8 cellular contexts compared by ENCODE assay signal in genomic region chr3:141366285-141367037, GRCh38. TPM values are rescaled to one million over a fixed set of nuclear protein-coding genes. Genes with fewer than 3 reads are reported as not detected.
DNase-seq lines count a peak whose midpoint lies in the region; ATAC-seq and TF ChIP-seq lines count a peak whose summit lies in the region.

No MANE protein-coding gene starts in this region.

- ATAC-seq in psoas muscle (peak in 2 of 4 donors; percentile 28 to 38), HG02763 (IDR thresholded peaks at IDR 0.05; ENCODE audit: unreplicated experiment) (no peak)

- 43% methylated on average over 5 of the region's 5 CpGs for WGBS in SK-N-SH (ENCODE audit: low lambda C conversion rate)
- 45 to 68% (median 58%) methylated on average over 5 of the region's 5 CpGs for WGBS in psoas muscle, 3 donors

- H3K4me1 ChIP-seq in SK-N-SH (ENCODE audit: control insufficient read depth in 1 of 2, insufficient read depth in 2 of 2, low read depth in 1 of 2, low read length in 1 of 2) (peaks cover 9 to 36% of the 10 kb centered on the region in 2 experiments), psoas muscle (peaks cover 21% of the 10 kb centered on the region)

- peak overlapping the region; percentile 62 for H3K4me2 ChIP-seq in SK-N-SH

- CTCF ChIA-PET in SK-N-SH (lab: Yijun Ruan, JAX), result interaction anchor here (0.8 to 1.2 kb wide), 5 partner anchors 10 to 99 kb away, joined by 3 to 6 read pairs (median 4); no protein-coding TSS in a partner anchor

- H3F3A ChIP-seq in SK-N-SH (replicated peaks; ENCODE audit: insufficient read depth), result peaks cover 61% of the 10 kb centered on the region

- H3K79me2 ChIP-seq in SK-N-SH (ENCODE audit: insufficient read depth), result peaks cover 18% of the 10 kb centered on the region; the same call in 1 of the 2 replicates

- TF ChIP-seq CTCF in SK-N-SH (IDR thresholded peaks at IDR 0.05) (peak; percentile 36), psoas muscle (IDR thresholded peaks at IDR 0.05) (no peak)

- TF ChIP-seq RAD21 in SK-N-SH (IDR thresholded peaks at IDR 0.05; ENCODE audit: low read length), result no peak

- in situ Hi-C loops in KBM-7 (cut with MboI; ENCODE audit: low pct_unique_long_range_greater_than_20kb, low sequenced_read_pairs), result no loop called here

- H3K27ac ChIP-seq in SK-N-SH (ENCODE audit: low read depth in 2 of 2, low read length in 1 of 2) (peak overlapping the region; percentile 88 to 99), psoas muscle (peak overlapping the region; percentile 86)

- H3K9ac ChIP-seq in SK-N-SH, result peak overlapping the region; percentile 78

- peak overlapping the region; percentile 26 for H2AFZ ChIP-seq in SK-N-SH (ENCODE audit: low read depth)

- peak in 1 of 2 experiments; percentile 60; a peak in 2 of 4 replicates for TF ChIP-seq EP300 in SK-N-SH (IDR thresholded peaks at IDR 0.05; ENCODE audit: borderline replicate concordance in 1 of 2, low read depth in 1 of 2, low read length in 1 of 2)

- H3K9me3 ChIP-seq in SK-N-SH (no peaks in the 10 kb centered on the region; the same call in 1 of the 2 replicates), psoas muscle (no peaks in the 10 kb centered on the region)

- H3K9me2 ChIP-seq in SK-N-SH, result no peaks in the 10 kb centered on the region

- H3K27me3 ChIP-seq in SK-N-SH (ENCODE audit: insufficient read depth) (no peaks in the 10 kb centered on the region), psoas muscle (ENCODE audit: insufficient read depth in 3 of 3, low read length in 2 of 3) (no peaks in the 10 kb centered on the region)

- POLR2A ChIA-PET in SK-N-SH (lab: Yijun Ruan, JAX), result no interaction called here

- H4K20me1 ChIP-seq in SK-N-SH (ENCODE audit: insufficient read depth), result no peaks in the 10 kb centered on the region

- H3K4me3 ChIP-seq in SK-N-SH (ENCODE audit: low read depth in 2 of 2, low read length in 1 of 2) (no peak overlapping the region), psoas muscle (no peak overlapping the region)

- intact Hi-C loops in psoas muscle (cut with DNase I), result loop anchor here in 1 of 2 donors (5.0 kb wide), 3 partner anchors 36 to 129 kb away; no protein-coding TSS in a partner anchor

- H3K36me3 ChIP-seq in SK-N-SH (replicated peaks in 1 of 2; ENCODE audit: control insufficient read depth in 1 of 2, insufficient read depth in 2 of 2, low read length in 1 of 2) (no peaks in the 10 kb centered on the region), psoas muscle (ENCODE audit: insufficient read depth in 1 of 2, low read depth in 1 of 2) (no peaks in the 10 kb centered on the region)

- peak; percentile 32 for DNase-seq in DMS 273 treated with DMSO at 0.1 percent for 48 hours (lab: John Stamatoyannopoulos, UW)
- DNase-seq in SK-N-SH, result no peak
- peak; percentile 91 for DNase-seq in fibroblast of peridontal ligament (ENCODE audit: extremely low read depth)
- DNase-seq in psoas muscle, result peak in 1 of 2 donors; percentile 46
- no peak for DNase-seq in activated T-cell treated with anti-CD3 and anti-CD28 coated beads for 4 hours
- DNase-seq in activated naive CD4-positive, alpha-beta T cell treated with Interleukin-2 at 50 U/mL for 16 hours, result no peak
- DNase-seq in KBM-7, result no peak

TF ChIP-seq in SK-N-SH, 30 proteins besides CTCF, POLR2A, EP300 and RAD21 (continues in another document):
- TF ChIP-seq ELF1 (IDR thresholded peaks at IDR 0.05), result no peak
- peak; percentile 37; the same call in 1 of the 2 replicates for TF ChIP-seq TEAD4 (IDR thresholded peaks at IDR 0.05; ENCODE audit: borderline replicate concordance, insufficient read depth)
- TF ChIP-seq, protein P1, sequence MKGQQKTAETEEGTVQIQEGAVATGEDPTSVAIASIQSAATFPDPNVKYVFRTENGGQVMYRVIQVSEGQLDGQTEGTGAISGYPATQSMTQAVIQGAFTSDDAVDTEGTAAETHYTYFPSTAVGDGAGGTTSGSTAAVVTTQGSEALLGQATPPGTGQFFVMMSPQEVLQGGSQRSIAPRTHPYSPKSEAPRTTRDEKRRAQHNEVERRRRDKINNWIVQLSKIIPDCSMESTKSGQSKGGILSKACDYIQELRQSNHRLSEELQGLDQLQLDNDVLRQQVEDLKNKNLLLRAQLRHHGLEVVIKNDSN (IDR thresholded peaks at IDR 0.05; ENCODE audit: borderline replicate concordance, low read depth), result no peak
- TF ChIP-seq NFIC (IDR thresholded peaks at IDR 0.05; ENCODE audit: borderline replicate concordance), result peak; percentile 26
- no peak for TF ChIP-seq EZH2phosphoT487 (IDR thresholded peaks at IDR 0.05; ENCODE audit: borderline replicate concordance, low read depth)
- TF ChIP-seq POLR2AphosphoS5 (IDR thresholded peaks at IDR 0.05; ENCODE audit: low read depth, low read length), result no peak
- TF ChIP-seq REST (IDR thresholded peaks at IDR 0.05; ENCODE audit: low read depth, low read length), result 0 out of 2 replicates have a peak, but pooled peaks have one; percentile 19
- TF ChIP-seq PBX3 (IDR thresholded peaks at IDR 0.05), result no peak; the same call in 1 of the 2 replicates
- TF ChIP-seq TCF12 (IDR thresholded peaks at IDR 0.05), result peak; percentile 59
- TF ChIP-seq, protein P2, sequence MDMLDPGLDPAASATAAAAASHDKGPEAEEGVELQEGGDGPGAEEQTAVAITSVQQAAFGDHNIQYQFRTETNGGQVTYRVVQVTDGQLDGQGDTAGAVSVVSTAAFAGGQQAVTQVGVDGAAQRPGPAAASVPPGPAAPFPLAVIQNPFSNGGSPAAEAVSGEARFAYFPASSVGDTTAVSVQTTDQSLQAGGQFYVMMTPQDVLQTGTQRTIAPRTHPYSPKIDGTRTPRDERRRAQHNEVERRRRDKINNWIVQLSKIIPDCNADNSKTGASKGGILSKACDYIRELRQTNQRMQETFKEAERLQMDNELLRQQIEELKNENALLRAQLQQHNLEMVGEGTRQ (IDR thresholded peaks at IDR 0.05; ENCODE audit: borderline replicate concordance, low read depth, low read length), result no peak
- TF ChIP-seq FOXJ3 (CRISPR knock-in tag; IDR thresholded peaks at IDR 0.05), result no peak
- no peak for TF ChIP-seq TAF1 (IDR thresholded peaks at IDR 0.05; ENCODE audit: borderline replicate concordance, low read depth, low read length)
- 0 out of 2 replicates have a peak, but pooled peaks have one; percentile 28 for TF ChIP-seq FOSL2 (IDR thresholded peaks at IDR 0.05; ENCODE audit: borderline replicate concordance, low read depth)
- TF ChIP-seq RFX5 (IDR thresholded peaks at IDR 0.05; ENCODE audit: low read length), result no peak
- TF ChIP-seq, protein P3, sequence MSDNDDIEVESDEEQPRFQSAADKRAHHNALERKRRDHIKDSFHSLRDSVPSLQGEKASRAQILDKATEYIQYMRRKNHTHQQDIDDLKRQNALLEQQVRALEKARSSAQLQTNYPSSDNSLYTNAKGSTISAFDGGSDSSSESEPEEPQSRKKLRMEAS (IDR thresholded peaks at IDR 0.05; ENCODE audit: low read depth), result no peak
- TF ChIP-seq, protein P4, sequence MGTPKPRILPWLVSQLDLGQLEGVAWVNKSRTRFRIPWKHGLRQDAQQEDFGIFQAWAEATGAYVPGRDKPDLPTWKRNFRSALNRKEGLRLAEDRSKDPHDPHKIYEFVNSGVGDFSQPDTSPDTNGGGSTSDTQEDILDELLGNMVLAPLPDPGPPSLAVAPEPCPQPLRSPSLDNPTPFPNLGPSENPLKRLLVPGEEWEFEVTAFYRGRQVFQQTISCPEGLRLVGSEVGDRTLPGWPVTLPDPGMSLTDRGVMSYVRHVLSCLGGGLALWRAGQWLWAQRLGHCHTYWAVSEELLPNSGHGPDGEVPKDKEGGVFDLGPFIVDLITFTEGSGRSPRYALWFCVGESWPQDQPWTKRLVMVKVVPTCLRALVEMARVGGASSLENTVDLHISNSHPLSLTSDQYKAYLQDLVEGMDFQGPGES (IDR thresholded peaks at IDR 0.05; ENCODE audit: low read depth, low read length), result no peak
- TF ChIP-seq YY1 (IDR thresholded peaks at IDR 0.05; ENCODE audit: low read depth), result no peak
- TF ChIP-seq NRF1 (IDR thresholded peaks at IDR 0.05; ENCODE audit: low read depth, low read length), result no peak
- no peak for TF ChIP-seq MEF2A (IDR thresholded peaks at IDR 0.05; ENCODE audit: borderline replicate concordance, low read depth)

RNA-seq across cellular contexts. Expression of gene ZBTB38, which starts 1.8 kb away (rescaled TPM):
- 10.1 and 11.3 TPM in 2 replicates for polyA plus RNA-seq in SK-N-SH (2012; rRNA removed)
- polyA plus RNA-seq in SK-N-SH (2012; cell fraction: cytosol; rRNA removed), result 11.6 and 11.7 TPM in 2 replicates
- polyA plus RNA-seq in SK-N-SH (2012; cell fraction: nucleus; rRNA removed), result 20.0 and 21.9 TPM in 2 replicates
- 100 to 1,000 TPM in 1 of 4 donors, 10 to 100 TPM in 3; 56.7 to 212 (median 87.0) TPM for total RNA-seq in psoas muscle
- 10 to 100 TPM; 24.2 to 61.7 (median 48.7) TPM for polyA plus RNA-seq in psoas muscle

Comparison
In these comparisons a context has a peak if more than half of its experiments do, and no peak if none do; other contexts are left out.
1. DNase-seq: peak in DMS 273 treated with DMSO at 0.1 percent for 48 hours (single experiment) and fibroblast of peridontal ligament (single experiment); none in SK-N-SH (single experiment), activated T-cell treated with anti-CD3 and anti-CD28 coated beads for 4 hours (single experiment), activated naive CD4-positive, alpha-beta T cell treated with Interleukin-2 at 50 U/mL for 16 hours (single experiment) and KBM-7 (single experiment).